8 cellular contexts compared by ENCODE assay signal in genomic region chr12:48865141-48865440, GRCh38. TPM values are rescaled to one million over a fixed set of nuclear protein-coding genes. Genes with fewer than 3 reads are reported as not detected.
DNase-seq lines count a peak whose midpoint lies in the region; FAIRE-seq and TF ChIP-seq lines count a peak whose summit lies in the region.

No MANE protein-coding gene starts in this region.

- no peaks in the 10 kb centered on the region for H3K9me1 ChIP-seq in endothelial cell of umbilical vein (replicated peaks; ENCODE audit: control insufficient read depth, extremely low read depth, insufficient read depth, low read length)

- no peak for TF ChIP-seq POLR2A in endothelial cell of umbilical vein (IDR thresholded peaks at IDR 0.05; ENCODE audit: low read depth, low read length)

- H3F3A ChIP-seq in OCI-LY1 (ENCODE audit: insufficient read depth, low read length): no peaks in the 10 kb centered on the region

- DNase-seq in endothelial cell of umbilical vein (ENCODE audit: low read depth, low spot score) (no peak), trophoblast cell (no peak), frontal cortex (ENCODE audit: low spot score in 2 of 2) (no peak), SIG-M5 (lab: John Stamatoyannopoulos, UW) (no peak), HK-2 (ENCODE audit: unreplicated experiment) (no peak), inferior parietal cortex (ENCODE audit: extremely low spot score) (no peak)

- H3K36me3 ChIP-seq in OCI-LY1 (ENCODE audit: insufficient read depth, low read length): no peaks in the 10 kb centered on the region
- no peaks in the 10 kb centered on the region for H3K36me3 ChIP-seq in endothelial cell of umbilical vein (ENCODE audit: control insufficient read depth in 2 of 2, extremely low read depth in 1 of 2, insufficient read depth in 2 of 2, low read length in 2 of 2)
- H3K36me3 ChIP-seq in trophoblast cell (ENCODE audit: control insufficient read depth in 1 of 2, insufficient read depth in 2 of 2, low read length in 2 of 2): peaks cover 2 to 3% of the 10 kb centered on the region in 2 experiments

- H3K9ac ChIP-seq in OCI-LY1 (ENCODE audit: low read length): peak overlapping the region; percentile 53; the same call in 1 of the 2 replicates
- peak overlapping the region; percentile 28 for H3K9ac ChIP-seq in endothelial cell of umbilical vein (replicated peaks; ENCODE audit: extremely low read depth, insufficient read depth, low read length)
- no peak overlapping the region for H3K9ac ChIP-seq in trophoblast cell (ENCODE audit: low read length)

- H3K9me3 ChIP-seq in OCI-LY1 (ENCODE audit: low read length): no peaks in the 10 kb centered on the region
- no peaks in the 10 kb centered on the region for H3K9me3 ChIP-seq in endothelial cell of umbilical vein (replicated peaks; ENCODE audit: control insufficient read depth, insufficient read depth, low read length)
- H3K9me3 ChIP-seq in trophoblast cell (ENCODE audit: insufficient read depth, low read depth, low read length): no peaks in the 10 kb centered on the region

- POLR2A ChIA-PET in endothelial cell of umbilical vein (lab: Charles Lee): interaction anchor here (0.8 to 2.1 kb wide), 6 partner anchors 8 to 92 kb away, joined by 3 to 23 read pairs (median 7); partner anchors contain the start of genes ARF3 and DDX23

- H2AFZ ChIP-seq in OCI-LY1 (ENCODE audit: low read length) (no peak overlapping the region), endothelial cell of umbilical vein (ENCODE audit: low read depth, low read length) (peak overlapping the region; percentile 74), trophoblast cell (ENCODE audit: insufficient read depth, low read length, poor library complexity) (peak overlapping the region; percentile 76)

- TF ChIP-seq CTCF in OCI-LY1 (IDR thresholded peaks at IDR 0.05; ENCODE audit: low read length) (no peak), endothelial cell of umbilical vein (IDR thresholded peaks at IDR 0.05; ENCODE audit: extremely low read depth in 1 of 2, insufficient read depth in 1 of 2, low read depth in 1 of 2, low read length in 2 of 2) (no peak)

- CTCF ChIA-PET in endothelial cell of umbilical vein (lab: Charles Lee): interaction anchor here (0.8 to 9.2 kb wide), 9 partner anchors 8 to 132 kb away, joined by 3 to 96 read pairs (median 4); partner anchors contain the start of gene DDX23

- H3K27me3 ChIP-seq in OCI-LY1 (ENCODE audit: insufficient read depth, low read length): no peaks in the 10 kb centered on the region
- peaks cover 17% of the 10 kb centered on the region in 2 experiments for H3K27me3 ChIP-seq in endothelial cell of umbilical vein (ENCODE audit: control insufficient read depth in 2 of 2, insufficient read depth in 2 of 2, low read length in 2 of 2)
- H3K27me3 ChIP-seq in trophoblast cell (ENCODE audit: insufficient read depth, low read length): no peaks in the 10 kb centered on the region

- H3K18ac ChIP-seq in trophoblast cell (ENCODE audit: low read length): no peak overlapping the region

- dilution Hi-C loops in endothelial cell of umbilical vein (cut with MboI; ENCODE audit: extremely low pct_ligation_motif_present, low sequenced_read_pairs): no loop called here

- H3K23ac ChIP-seq in trophoblast cell (ENCODE audit: low read length): no peak overlapping the region

- H2BK120ac ChIP-seq in trophoblast cell (ENCODE audit: insufficient read depth, low read length, poor library complexity): no peak overlapping the region

- H3K27ac ChIP-seq in OCI-LY1 (ENCODE audit: low read depth, low read length, poor library complexity, severe bottlenecking) (no peak overlapping the region), endothelial cell of umbilical vein (ENCODE audit: insufficient read depth, low read depth, low read length) (no peak overlapping the region), trophoblast cell (ENCODE audit: low read depth, low read length) (no peak overlapping the region)

- H2BK12ac ChIP-seq in trophoblast cell (ENCODE audit: low read length): no peak overlapping the region

- no peak overlapping the region for H3K14ac ChIP-seq in trophoblast cell (ENCODE audit: low read length)

- no peak overlapping the region for H3K4ac ChIP-seq in trophoblast cell (ENCODE audit: low read depth, low read length)

- no CpG with 5 or more reads among the region's 4 CpGs for WGBS in trophoblast cell (ENCODE audit: extremely low coverage, insufficient coverage, insufficient read length)

- no peaks in the 10 kb centered on the region for H3K79me1 ChIP-seq in trophoblast cell (ENCODE audit: low read length)

- no peaks in the 10 kb centered on the region for H3K9me2 ChIP-seq in OCI-LY1 (ENCODE audit: low read depth, low read length)

- no peaks in the 10 kb centered on the region for H3K79me2 ChIP-seq in OCI-LY1 (ENCODE audit: insufficient read depth, low read length)
- no peaks in the 10 kb centered on the region for H3K79me2 ChIP-seq in endothelial cell of umbilical vein (ENCODE audit: control insufficient read depth, insufficient read depth, low read length)
- H3K79me2 ChIP-seq in trophoblast cell (ENCODE audit: control insufficient read depth, insufficient read depth, low read length, poor library complexity): no peaks in the 10 kb centered on the region

- H2AK5ac ChIP-seq in trophoblast cell (ENCODE audit: low read length): no peak overlapping the region

- intact Hi-C loops in endothelial cell of umbilical vein (cut with micrococcal nuclease): loop anchor here (1.0 to 2.0 kb wide), 2 partner anchors 13 to 18 kb away; partner anchors contain the start of gene DDX23

- FAIRE-seq in endothelial cell of umbilical vein (lab: Jason Lieb, UNC) (no peak), frontal cortex (lab: Jason Lieb, UNC) (no peak)

- H3K4me1 ChIP-seq in OCI-LY1 (ENCODE audit: insufficient read depth, low read length, severe bottlenecking) (peaks cover 22% of the 10 kb centered on the region), endothelial cell of umbilical vein (ENCODE audit: control insufficient read depth, extremely low read depth, insufficient read depth, low read length) (peaks cover 12% of the 10 kb centered on the region), trophoblast cell (ENCODE audit: control insufficient read depth in 1 of 2, insufficient read depth in 2 of 2, low read length in 2 of 2) (peaks cover 7 to 13% of the 10 kb centered on the region in 2 experiments)

- H4K8ac ChIP-seq in trophoblast cell (ENCODE audit: low read depth, low read length): no peak overlapping the region

- no peaks in the 10 kb centered on the region for H4K20me1 ChIP-seq in OCI-LY1 (ENCODE audit: insufficient read depth, low read length)
- H4K20me1 ChIP-seq in endothelial cell of umbilical vein (replicated peaks; ENCODE audit: control insufficient read depth, extremely low read depth, insufficient read depth, low read length): no peaks in the 10 kb centered on the region

- H4K12ac ChIP-seq in trophoblast cell (ENCODE audit: low read depth, low read length): no peak overlapping the region

- H3K4me2 ChIP-seq in OCI-LY1 (ENCODE audit: low read length) (peak overlapping the region; percentile 72), endothelial cell of umbilical vein (ENCODE audit: insufficient read depth, low read length) (peak overlapping the region; percentile 66), trophoblast cell (ENCODE audit: low read length) (peak overlapping the region; percentile 79)

- H2BK5ac ChIP-seq in trophoblast cell (ENCODE audit: low read depth, low read length, poor library complexity): no peak overlapping the region

- BruUV-seq in endothelial cell of umbilical vein (replicated peaks; lab: Mats Ljungman, UMichigan): no TSS peak

- H4K91ac ChIP-seq in trophoblast cell (ENCODE audit: low read depth, low read length): no peak overlapping the region

- H3K4me3 ChIP-seq in GM08714 (ENCODE audit: low read length) (peak overlapping the region; percentile 66), OCI-LY1 (ENCODE audit: low read depth, low read length, poor library complexity, severe bottlenecking) (peak overlapping the region; percentile 65), endothelial cell of umbilical vein (replicated peaks in 1 of 3; ENCODE audit: insufficient read depth in 1 of 3, low read depth in 1 of 3, low read length in 3 of 3) (peak overlapping the region in 2 of 3 experiments; percentile 43 to 52), trophoblast cell (ENCODE audit: low read depth, low read length) (peak overlapping the region; percentile 68)

RNA-seq across cellular contexts. Expression of gene RND1, which starts 0.6 kb away (rescaled TPM):
- total RNA-seq in endothelial cell of umbilical vein: 4.0 and 4.4 TPM in 2 replicates
- polyA plus RNA-seq in endothelial cell of umbilical vein: 5.2 and 9.9 TPM in 2 replicates
- polyA plus RNA-seq in endothelial cell of umbilical vein (2011; cell fraction: cytosol; rRNA removed): 9.8 and 11.5 TPM in 2 replicates
- polyA plus RNA-seq in endothelial cell of umbilical vein (2011; cell fraction: nucleus; rRNA removed): 34.0 and 46.2 TPM in 2 replicates
- polyA plus RNA-seq in endothelial cell of umbilical vein (2012): 10.9 and 17.4 TPM in 2 replicates
- 9.4 and 16.2 TPM in 2 replicates for polyA minus RNA-seq in endothelial cell of umbilical vein
- not detected for polyA minus RNA-seq in endothelial cell of umbilical vein (2011; cell fraction: cytosol; rRNA and poly(A)+ RNA removed)
- polyA minus RNA-seq in endothelial cell of umbilical vein (2011; cell fraction: nucleus; rRNA and poly(A)+ RNA removed): 21.3 and 21.6 TPM in 2 replicates
- 1.3 and 1.7 TPM in 2 replicates for polyA plus RNA-seq in trophoblast cell (2013)
- 24.9 TPM for total RNA-seq in frontal cortex

RNA-seq across cellular contexts. Expression of gene DDX23, which starts 13.1 kb away (rescaled TPM):
- 101 and 107 TPM in 2 replicates for total RNA-seq in endothelial cell of umbilical vein
- polyA plus RNA-seq in endothelial cell of umbilical vein: 47.4 and 56.0 TPM in 2 replicates
- polyA plus RNA-seq in endothelial cell of umbilical vein (2011; cell fraction: cytosol; rRNA removed): 59.5 and 70.1 TPM in 2 replicates
- polyA plus RNA-seq in endothelial cell of umbilical vein (2011; cell fraction: nucleus; rRNA removed): 228 and 250 TPM in 2 replicates
- 97.9 and 115 TPM in 2 replicates for polyA plus RNA-seq in endothelial cell of umbilical vein (2012)
- polyA minus RNA-seq in endothelial cell of umbilical vein: 81.5 and 115 TPM in 2 replicates
- 37.9 TPM for polyA minus RNA-seq in endothelial cell of umbilical vein (2011; cell fraction: cytosol; rRNA and poly(A)+ RNA removed)
- polyA minus RNA-seq in endothelial cell of umbilical vein (2011; cell fraction: nucleus; rRNA and poly(A)+ RNA removed): 49.7 and 67.7 TPM in 2 replicates
- 67.7 and 72.6 TPM in 2 replicates for polyA plus RNA-seq in trophoblast cell (2013)
- 55.8 TPM for total RNA-seq in frontal cortex

RNA-seq across cellular contexts. Expression of gene CACNB3, which starts 46.8 kb away (rescaled TPM):
- total RNA-seq in endothelial cell of umbilical vein (61.8 and 64.2 TPM in 2 replicates), frontal cortex (41.6 TPM)
- 37.4 and 46.1 TPM in 2 replicates for polyA plus RNA-seq in endothelial cell of umbilical vein
- polyA plus RNA-seq in endothelial cell of umbilical vein (2011; cell fraction: cytosol; rRNA removed): 30.0 and 36.5 TPM in 2 replicates
- polyA plus RNA-seq in endothelial cell of umbilical vein (2011; cell fraction: nucleus; rRNA removed): 156 and 189 TPM in 2 replicates
- polyA plus RNA-seq in endothelial cell of umbilical vein (2012): 66.0 and 66.8 TPM in 2 replicates
- polyA minus RNA-seq in endothelial cell of umbilical vein: 37.7 and 48.5 TPM in 2 replicates
- 5.2 TPM for polyA minus RNA-seq in endothelial cell of umbilical vein (2011; cell fraction: cytosol; rRNA and poly(A)+ RNA removed)
- 32.0 and 33.8 TPM in 2 replicates for polyA minus RNA-seq in endothelial cell of umbilical vein (2011; cell fraction: nucleus; rRNA and poly(A)+ RNA removed)
- polyA plus RNA-seq in trophoblast cell (2013): 36.8 and 42.6 TPM in 2 replicates
